6 cellular contexts compared by ENCODE assay signal in genomic region chr1:137664-138063, GRCh38.
A peak's percentile ranks its signal among the peaks of the same experiment; 100 is the strongest.
DNase-seq lines count a peak whose midpoint lies in the region; ATAC-seq and TF ChIP-seq lines count a peak whose summit lies in the region.
"Not testable (repeated sequence)": the region's sequence is repeated elsewhere in the genome, so short reads cannot be mapped to it uniquely, and the experiment has no call there.

No MANE protein-coding gene starts in this region.

- H3K4me3 ChIP-seq in upper lobe of right lung, result not testable (repeated sequence)

- not testable (repeated sequence) for H3K27ac ChIP-seq in upper lobe of right lung

- H3K27me3 ChIP-seq in upper lobe of right lung, result not testable (repeated sequence)

- H3K27me3 Mint-ChIP-seq in WTC11 (ENCODE audit: low read depth); osteocyte (ENCODE audit: unreplicated experiment): not testable (repeated sequence)

- POLR2A ChIA-PET in WTC11 (lab: Charles Lee), result not testable (repeated sequence)

- intact Hi-C loops in Right ventricle myocardium inferior (cut with DNase I); upper lobe of right lung (cut with DNase I): not testable (repeated sequence)

- not testable (repeated sequence) for H3K4me1 Mint-ChIP-seq in WTC11; osteocyte (ENCODE audit: unreplicated experiment)

- H3K9me3 Mint-ChIP-seq in WTC11; osteocyte (ENCODE audit: unreplicated experiment): not testable (repeated sequence)

- TF ChIP-seq CTCF in WTC11 (IDR thresholded peaks at IDR 0.05); osteocyte (IDR thresholded peaks at IDR 0.05); upper lobe of right lung (IDR thresholded peaks at IDR 0.05): not testable (repeated sequence)

- H3K9me3 ChIP-seq in upper lobe of right lung, result not testable (repeated sequence)

- not testable (repeated sequence) for H3K36me3 ChIP-seq in upper lobe of right lung

- not testable (repeated sequence) for H3K36me3 Mint-ChIP-seq in WTC11; osteocyte (ENCODE audit: unreplicated experiment)

- H3K27ac Mint-ChIP-seq in WTC11; osteocyte (ENCODE audit: unreplicated experiment): not testable (repeated sequence)

- H3K4me3 Mint-ChIP-seq in WTC11; osteocyte (ENCODE audit: unreplicated experiment): not testable (repeated sequence)

- not testable (repeated sequence) for H3K4me1 ChIP-seq in upper lobe of right lung

- ATAC-seq in WTC11, Right ventricle myocardium inferior, upper lobe of right lung: not testable (repeated sequence)

- DNase-seq in WTC11 (ENCODE audit: low spot score) (peak; percentile 1), Right ventricle myocardium inferior (ENCODE audit: missing footprints) (peak; percentile 1), mesenteric fat pad (ENCODE audit: low spot score) (peak; percentile 3), osteocyte (ENCODE audit: extremely low spot score, unreplicated experiment) (peak; percentile 21), upper lobe of right lung (peak; percentile 4)
- DNase-seq in activated effector memory CD4-positive, alpha-beta T cell treated with anti-CD3 and anti-CD28 coated beads, Interleukin-2, amount 50 U/mL, for 16 hours, result peak; percentile 12

- CTCF ChIA-PET in WTC11 (lab: Charles Lee), result not testable (repeated sequence)
